19 cellular contexts compared by ENCODE assay signal in genomic region chr6:150186129-150186898, GRCh38. TPM values are rescaled to one million over a fixed set of nuclear protein-coding genes. Genes with fewer than 3 reads are reported as not detected.
"Had no signal": no experiment of that assay in that cellular context is flagged by ENCODE, and none has a peak within 500 bp of the region (broad histone marks: within the 10 kb centered on the region; RNA-seq: fewer than 3 reads in every experiment).

No MANE protein-coding gene starts in this region.

- H3K36me3 Mint-ChIP-seq: activated CD4-positive, alpha-beta memory T cell treated with anti-CD3 and anti-CD28 coated beads for 36 hours; activated CD8-positive, alpha-beta memory T cell treated with anti-CD3 and anti-CD28 coated beads, Interleukin-2, amount 10 ng/mL, durations not matched to agents 7 days and 5 days; activated naive CD8-positive, alpha-beta T cell; naive thymus-derived CD8-positive, alpha-beta T cell had no signal

- H3K4me3 ChIP-seq: mucosa of descending colon, prostate gland, right atrium auricular region, suprapubic skin had no signal

- ATAC-seq: activated CD8-positive, alpha-beta memory T cell treated with anti-CD3 and anti-CD28 coated beads, Interleukin-2, amount 10 ng/mL, durations not matched to agents 7 days and 5 days; foreskin keratinocyte; naive thymus-derived CD8-positive, alpha-beta T cell; stimulated activated naive CD8-positive, alpha-beta T cell treated with anti-CD3 and anti-CD28 coated beads, Interleukin-15, amount 100 ng/mL, for 72 hours had no signal

- H3K4me3 Mint-ChIP-seq: activated B cell treated with CpG ODN at 0.5 μM for 24 hours; activated CD4-positive, alpha-beta memory T cell treated with anti-CD3 and anti-CD28 coated beads for 36 hours; activated CD8-positive, alpha-beta memory T cell treated with anti-CD3 and anti-CD28 coated beads, Interleukin-2, amount 10 ng/mL, durations not matched to agents 7 days and 5 days; activated naive CD8-positive, alpha-beta T cell; endodermal cell; naive thymus-derived CD8-positive, alpha-beta T cell; stimulated activated naive CD8-positive, alpha-beta T cell treated with anti-CD3 and anti-CD28 coated beads, Interleukin-15, amount 100 ng/mL, for 72 hours had no signal

- H3K4me1 ChIP-seq: prostate gland, right atrium auricular region, suprapubic skin had no signal

- H3K9me3 Mint-ChIP-seq: activated B cell treated with CpG ODN at 0.5 μM for 24 hours; activated CD4-positive, alpha-beta memory T cell treated with anti-CD3 and anti-CD28 coated beads for 36 hours; endodermal cell; stimulated activated naive CD8-positive, alpha-beta T cell treated with anti-CD3 and anti-CD28 coated beads, Interleukin-15, amount 100 ng/mL, for 72 hours had no signal

- DNase-seq: activated B cell treated with CpG ODN at 0.5 μM for 24 hours; activated CD4-positive, alpha-beta memory T cell treated with anti-CD3 and anti-CD28 coated beads for 36 hours; activated CD4-positive, alpha-beta T cell treated with anti-CD3 and anti-CD28 coated beads for 4 hours; activated CD8-positive, alpha-beta memory T cell treated with anti-CD3 and anti-CD28 coated beads, Interleukin-2, amount 10 ng/mL, durations not matched to agents 7 days and 5 days; amniotic stem cell; caudate nucleus; endodermal cell; foreskin keratinocyte; glutamatergic neuron; hippocampal formation; mesenchymal stem cell; naive thymus-derived CD8-positive, alpha-beta T cell; stimulated activated naive CD8-positive, alpha-beta T cell treated with anti-CD3 and anti-CD28 coated beads, Interleukin-15, amount 100 ng/mL, for 72 hours had no signal

- H3K27ac ChIP-seq: epithelial cell of prostate, foreskin keratinocyte, prostate gland, suprapubic skin had no signal

- H3K9me3 ChIP-seq: mucosa of descending colon, prostate gland, right atrium auricular region, suprapubic skin had no signal

- H3K27me3 ChIP-seq: foreskin keratinocyte, right atrium auricular region, suprapubic skin had no signal

- H3K27ac Mint-ChIP-seq: activated CD4-positive, alpha-beta memory T cell treated with anti-CD3 and anti-CD28 coated beads for 36 hours; activated CD8-positive, alpha-beta memory T cell treated with anti-CD3 and anti-CD28 coated beads, Interleukin-2, amount 10 ng/mL, durations not matched to agents 7 days and 5 days; activated naive CD8-positive, alpha-beta T cell; endodermal cell; naive thymus-derived CD8-positive, alpha-beta T cell; stimulated activated naive CD8-positive, alpha-beta T cell treated with anti-CD3 and anti-CD28 coated beads, Interleukin-15, amount 100 ng/mL, for 72 hours had no signal

- H3K4me1 Mint-ChIP-seq: activated CD8-positive, alpha-beta memory T cell treated with anti-CD3 and anti-CD28 coated beads, Interleukin-2, amount 10 ng/mL, durations not matched to agents 7 days and 5 days; endodermal cell; stimulated activated naive CD8-positive, alpha-beta T cell treated with anti-CD3 and anti-CD28 coated beads, Interleukin-15, amount 100 ng/mL, for 72 hours had no signal

- H3K36me3 ChIP-seq: prostate gland, right atrium auricular region, suprapubic skin had no signal

RNA-seq across cellular contexts. Expression of gene PPP1R14C, which starts 43.5 kb away (rescaled TPM):
- total RNA-seq: naive thymus-derived CD8-positive, alpha-beta T cell had no signal
